In genomic region chr11:44760917-44761545, GRCh38 we compare ENCODE assay signal across 8 cellular contexts. TPM values are rescaled to one million over a fixed set of nuclear protein-coding genes. Genes with fewer than 3 reads are reported as not detected.
DNase-seq lines count a peak whose midpoint lies in the region; ATAC-seq, FAIRE-seq and TF ChIP-seq lines count a peak whose summit lies in the region.

No MANE protein-coding gene starts in this region.

- ATAC-seq in right lobe of liver, result peak; percentile 31 to 79 (median 52)
- ATAC-seq in stimulated activated naive CD8-positive, alpha-beta T cell treated with anti-CD3 and anti-CD28 coated beads, Interleukin-15, Interleukin-2, amounts not matched to agents 100 U/mL and 50 U/mL, for 24 hours, result no peak

- no peaks in the 10 kb centered on the region for H3K36me3 ChIP-seq in right lobe of liver

- H3K4me1 ChIP-seq in right lobe of liver, result no peaks in the 10 kb centered on the region

- intact Hi-C loops in right lobe of liver (cut with DNase I), result no loop called here

- WGBS in right lobe of liver (ENCODE audit: insufficient coverage, low coverage, low lambda C conversion rate, missing lambda C conversion rate), result 58% methylated on average over 8 of the region's 10 CpGs

- TF ChIP-seq CTCF in coronary artery (IDR thresholded peaks at IDR 0.05), result no peak
- TF ChIP-seq CTCF in right lobe of liver (IDR thresholded peaks at IDR 0.05), result no peak
- TF ChIP-seq CTCF in GM13976 (IDR thresholded peaks at IDR 0.05; ENCODE audit: borderline replicate concordance, control extremely low read depth, extremely low read depth, insufficient read depth, missing control alignments), result no peak

- TF ChIP-seq POLR2A in right lobe of liver (IDR thresholded peaks at IDR 0.05), result no peak

- no peaks in the 10 kb centered on the region for H3K27me3 ChIP-seq in right lobe of liver

- H3K27ac ChIP-seq in coronary artery (peak overlapping the region in 1 of 2 donors; percentile 65), right lobe of liver (no peak overlapping the region)

- in situ Hi-C loops in GM13976 (cut with MboI; ENCODE audit: low sequenced_read_pairs, unreplicated experiment), result no loop called here

- no peaks in the 10 kb centered on the region for H3K9me3 ChIP-seq in right lobe of liver

- FAIRE-seq in urothelium cell line (lab: Jason Lieb, UNC), result no peak

- H3K4me3 ChIP-seq in coronary artery (no peak overlapping the region), right lobe of liver (no peak overlapping the region)

- DNase-seq in NCI-H2227 (lab: John Stamatoyannopoulos, UW; ENCODE audit: unreplicated experiment) (peak; percentile 32), NCI-H2227 treated with DMSO at 0.1 percent for 48 hours (lab: John Stamatoyannopoulos, UW) (no peak), coronary artery (ENCODE audit: low spot score) (peak; percentile 76), right lobe of liver (peak in 1 of 3 donors; percentile 34), urothelium cell line (ENCODE audit: low spot score) (peak; percentile 51), NCI-H2107 (lab: John Stamatoyannopoulos, UW) (no peak), GM13976 (ENCODE audit: low spot score) (no peak)
- DNase-seq in stimulated activated naive CD8-positive, alpha-beta T cell treated with anti-CD3 and anti-CD28 coated beads, Interleukin-15, Interleukin-2, amounts not matched to agents 100 U/mL and 50 U/mL, for 24 hours, result no peak

RNA-seq across cellular contexts. Expression of gene TSPAN18, which starts 34.3 kb away (rescaled TPM):
- total RNA-seq in right lobe of liver, result 10 to 100 TPM in 1 of 6 experiments, 1 to 10 TPM in 5; 3.4 to 10.6 (median 5.3) TPM

Comparison
In these comparisons a context has a peak if more than half of its experiments do, and no peak if none do; other contexts are left out.
1. DNase-seq: peak in NCI-H2227 (single experiment), coronary artery (single experiment) and urothelium cell line (single experiment); none in NCI-H2227 treated with DMSO at 0.1 percent for 48 hours (single experiment), NCI-H2107 (single experiment), stimulated activated naive CD8-positive, alpha-beta T cell treated with anti-CD3 and anti-CD28 coated beads, Interleukin-15, Interleukin-2, amounts not matched to agents 100 U/mL and 50 U/mL, for 24 hours (single experiment) and GM13976 (single experiment).